In the genomic region with DNA sequence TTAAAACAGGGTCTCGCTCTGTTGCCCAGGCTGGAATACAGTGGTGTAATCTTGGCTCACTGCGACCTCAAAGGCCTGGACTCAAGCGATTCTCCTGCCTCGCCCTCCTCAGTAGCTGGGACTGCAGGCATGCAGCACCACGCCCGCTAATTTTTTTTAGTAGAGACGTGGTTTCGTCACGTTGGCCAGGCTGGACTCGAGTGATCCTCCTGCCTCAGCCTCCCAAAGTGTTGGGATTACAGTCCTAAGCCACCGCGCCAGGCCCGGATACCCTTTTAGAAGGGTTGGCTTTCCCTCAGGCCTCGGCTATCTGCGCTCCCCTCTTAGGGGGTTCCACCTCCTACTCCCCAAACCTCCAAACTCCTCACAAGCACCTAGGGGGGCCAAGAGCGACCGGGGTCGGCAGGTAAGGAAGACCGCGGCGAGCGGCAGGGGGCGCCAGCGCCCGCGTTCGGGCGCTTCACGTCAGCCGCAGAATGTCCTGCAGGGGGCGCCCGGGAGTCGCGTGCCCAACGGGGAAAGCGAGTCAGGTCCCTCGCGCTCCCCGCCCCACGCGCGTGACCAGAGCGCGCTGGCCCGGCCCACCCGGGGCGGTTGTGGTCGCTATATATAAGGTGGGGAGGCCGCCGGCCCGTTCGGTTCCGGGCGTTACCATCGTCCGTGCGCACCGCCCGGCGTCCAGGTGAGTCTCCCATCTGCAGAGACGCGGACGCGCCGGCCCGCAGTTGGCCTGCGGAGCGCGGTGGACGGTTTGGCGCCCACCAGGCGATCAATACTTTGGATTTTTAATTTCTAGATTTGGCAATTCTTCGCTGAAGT, we compare ENCODE assay signal across 1 cellular context.
TF ChIP-seq lines count a peak whose summit lies in the region.

No MANE protein-coding gene starts in this region.

TF ChIP-seq in SK-N-SH, 30 proteins besides CTCF, POLR2A, EP300 and RAD21 (continued from another document):
- TF ChIP-seq, protein P1, sequence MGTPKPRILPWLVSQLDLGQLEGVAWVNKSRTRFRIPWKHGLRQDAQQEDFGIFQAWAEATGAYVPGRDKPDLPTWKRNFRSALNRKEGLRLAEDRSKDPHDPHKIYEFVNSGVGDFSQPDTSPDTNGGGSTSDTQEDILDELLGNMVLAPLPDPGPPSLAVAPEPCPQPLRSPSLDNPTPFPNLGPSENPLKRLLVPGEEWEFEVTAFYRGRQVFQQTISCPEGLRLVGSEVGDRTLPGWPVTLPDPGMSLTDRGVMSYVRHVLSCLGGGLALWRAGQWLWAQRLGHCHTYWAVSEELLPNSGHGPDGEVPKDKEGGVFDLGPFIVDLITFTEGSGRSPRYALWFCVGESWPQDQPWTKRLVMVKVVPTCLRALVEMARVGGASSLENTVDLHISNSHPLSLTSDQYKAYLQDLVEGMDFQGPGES (IDR thresholded peaks at IDR 0.05; ENCODE audit: low read depth, low read length), result no peak
- no peak for TF ChIP-seq RCOR1 (IDR thresholded peaks at IDR 0.05; ENCODE audit: low read length)
- TF ChIP-seq, protein P2, sequence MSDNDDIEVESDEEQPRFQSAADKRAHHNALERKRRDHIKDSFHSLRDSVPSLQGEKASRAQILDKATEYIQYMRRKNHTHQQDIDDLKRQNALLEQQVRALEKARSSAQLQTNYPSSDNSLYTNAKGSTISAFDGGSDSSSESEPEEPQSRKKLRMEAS (IDR thresholded peaks at IDR 0.05; ENCODE audit: low read depth), result no peak
- TF ChIP-seq RFX5 (IDR thresholded peaks at IDR 0.05; ENCODE audit: low read length), result no peak
- TF ChIP-seq CHD2 (IDR thresholded peaks at IDR 0.05; ENCODE audit: low read length, partially characterized antibody), result no peak
TF ChIP-seq in SK-N-SH: peak in this region for 0.
